ENCODE assay signal across 20 cellular contexts in the genomic region with DNA sequence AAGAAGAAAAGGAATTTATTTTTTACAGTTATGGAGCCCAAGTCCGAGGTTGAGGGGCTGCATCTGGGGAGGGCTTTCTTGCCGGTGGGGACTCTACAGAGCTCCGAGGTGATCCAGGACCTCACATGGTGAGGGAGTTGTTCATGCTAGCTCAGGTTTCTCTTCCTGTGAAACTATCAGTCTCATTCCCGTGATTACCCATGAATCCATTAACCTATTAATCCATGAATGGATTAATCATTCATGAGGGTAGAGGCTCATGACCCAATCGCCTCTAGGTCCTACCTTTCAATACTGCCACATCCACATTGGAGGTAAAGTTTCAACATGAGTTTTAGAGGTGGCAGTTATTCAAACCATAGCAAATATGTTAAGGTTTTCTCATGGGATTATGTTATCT. TPM values are rescaled to one million over a fixed set of nuclear protein-coding genes. Genes with fewer than 3 reads are reported as not detected.
DNase-seq lines count a peak whose midpoint lies in the region; ATAC-seq, FAIRE-seq and TF ChIP-seq lines count a peak whose summit lies in the region.
"Had no signal": no experiment of that assay in that cellular context is flagged by ENCODE, and none has a peak within 500 bp of the region (broad histone marks: within the 10 kb centered on the region; RNA-seq: fewer than 3 reads in every experiment).

No MANE protein-coding gene starts in this region.

- H3K14ac ChIP-seq in IMR-90 (replicated peaks; ENCODE audit: low read depth, low read length), result 0 out of 2 replicates have a peak overlapping the region, but pooled peaks have one; percentile 11

- no peak overlapping the region for H2AFZ ChIP-seq in IMR-90 (replicated peaks; ENCODE audit: low read length, poor library complexity)

- CTCF ChIA-PET in IMR-90 (lab: Yijun Ruan, JAX), result no interaction called here

- H3K9me3 ChIP-seq in IMR-90 (ENCODE audit: control insufficient read depth, insufficient read depth, low read length) (no peaks in the 10 kb centered on the region), HAP-1 (no peaks in the 10 kb centered on the region)

- H2BK20ac ChIP-seq in IMR-90 (ENCODE audit: low read depth, low read length), result no peak overlapping the region

- peaks cover 44% of the 10 kb centered on the region for H4K20me1 ChIP-seq in IMR-90 (ENCODE audit: insufficient read depth, low read length)

- ATAC-seq in IMR-90 (ENCODE audit: low read depth), result no peak
- ATAC-seq: HepG2, Panc1 had no signal

- no peak overlapping the region for H3K4ac ChIP-seq in IMR-90 (ENCODE audit: low read depth, low read length)

- H3K18ac ChIP-seq in IMR-90 (ENCODE audit: low read depth, low read length), result no peak overlapping the region

- H3K4me3 ChIP-seq in IMR-90 (ENCODE audit: insufficient read depth, low read depth, low read length) (no peak overlapping the region), bronchial epithelial cell (ENCODE audit: low read depth, low read length) (no peak overlapping the region), urinary bladder (ENCODE audit: low read depth, low read length) (no peak overlapping the region), HAP-1 (no peak overlapping the region)

- no peak for TF ChIP-seq RAD21 in IMR-90 (IDR thresholded peaks at IDR 0.05; ENCODE audit: low read length)

- H3K9me1 ChIP-seq in IMR-90 (ENCODE audit: insufficient read depth, low read length), result peaks cover 12% of the 10 kb centered on the region

- no peak for TF ChIP-seq POLR2A in IMR-90 (IDR thresholded peaks at IDR 0.05; ENCODE audit: low read depth, low read length)

- no TSS peak for BruUV-seq in IMR-90 (replicated peaks; lab: Mats Ljungman, UMichigan)

- no peak overlapping the region for H3K56ac ChIP-seq in IMR-90 (ENCODE audit: extremely low read depth, insufficient read depth, low read length)

- no peak overlapping the region for H3K4me2 ChIP-seq in IMR-90 (ENCODE audit: low read depth, low read length)
- H3K4me2 ChIP-seq: KMS-11 had no signal

- no peak overlapping the region for H2AK5ac ChIP-seq in IMR-90 (ENCODE audit: low read depth, low read length)

- H3K23ac ChIP-seq in IMR-90 (ENCODE audit: low read depth, low read length), result peak overlapping the region; percentile 31; the same call in 1 of the 2 replicates

- H3K4me1 ChIP-seq in IMR-90 (ENCODE audit: control insufficient read depth, insufficient read depth, low read length) (peaks cover 11% of the 10 kb centered on the region), urinary bladder (ENCODE audit: insufficient read depth) (no peaks in the 10 kb centered on the region), HAP-1 (peaks cover 17% of the 10 kb centered on the region)

- H2AK9ac ChIP-seq in IMR-90 (replicated peaks; ENCODE audit: low read depth, low read length, poor library complexity), result no peak overlapping the region

- H3K9ac ChIP-seq in IMR-90 (ENCODE audit: low read depth, low read length), result no peak overlapping the region
- H3K9ac ChIP-seq: KMS-11 had no signal

- H2BK5ac ChIP-seq in IMR-90 (ENCODE audit: low read depth, low read length, poor library complexity, severe bottlenecking), result no peak overlapping the region

- POLR2A ChIA-PET in IMR-90 (lab: Charles Lee; ENCODE audit: unreplicated experiment), result interaction anchor here (1.0 kb wide), 1 partner anchor 14 kb away, joined by 4 read pairs; no protein-coding TSS in a partner anchor

- intact Hi-C loops in IMR-90 (cut with micrococcal nuclease), result loop anchor here (5.0 kb wide), 1 partner anchor 87 kb away; no protein-coding TSS in a partner anchor

- H4K8ac ChIP-seq in IMR-90 (ENCODE audit: low read depth in 2 of 2, low read length in 2 of 2), result no peak overlapping the region

- H4K5ac ChIP-seq in IMR-90 (ENCODE audit: low read depth, low read length), result no peak overlapping the region

- no peak overlapping the region for H2BK15ac ChIP-seq in IMR-90 (ENCODE audit: low read depth, low read length)

- H3K79me1 ChIP-seq in IMR-90 (ENCODE audit: low read depth in 1 of 2, low read length in 2 of 2), result peaks cover 27 to 59% of the 10 kb centered on the region in 2 experiments

- dilution Hi-C loops in IMR-90 (cut with HindIII; ENCODE audit: low sequenced_read_pairs, unreplicated experiment), result no loop called here

- H3K27me3 ChIP-seq in IMR-90 (ENCODE audit: control insufficient read depth, insufficient read depth, low read length) (no peaks in the 10 kb centered on the region), bronchial epithelial cell (ENCODE audit: control insufficient read depth, insufficient read depth, low read length) (no peaks in the 10 kb centered on the region), HAP-1 (ENCODE audit: low read depth) (no peaks in the 10 kb centered on the region; the same call in none of the 2 replicates)

- no CpG with 5 or more reads among the region's 5 CpGs for WGBS in IMR-90 (ENCODE audit: extremely low coverage in 2 of 2, insufficient read length in 1 of 2), 2 experiments
- WGBS in urinary bladder, result 83% methylated on average over 5 of the region's 5 CpGs

- no peak for DNase-seq in IMR-90
- DNase-seq in bronchial epithelial cell (ENCODE audit: low read depth), result peak; percentile 52
- peak; percentile 48 for DNase-seq in kidney tubule cell (ENCODE audit: low spot score)
- DNase-seq in iPS-NIHi11 (ENCODE audit: low spot score), result no peak
- no peak for DNase-seq in NCI-H1436 treated with DMSO at 0.1 percent for 48 hours (lab: John Stamatoyannopoulos, UW)
- no peak for DNase-seq in HAP-1 (ENCODE audit: low spot score in 2 of 2)
- DNase-seq: DMS 273 treated with DMSO at 0.1 percent for 48 hours, GF-D8, GOT3, HFFc6, NCI-H1048, NCI-H146, NCI-H2081, NCI-H82, Right ventricle myocardium superior had no signal

- TF ChIP-seq CTCF in IMR-90 (conservative IDR thresholded peaks at IDR 0.05; ENCODE audit: low read depth, low read length) (no peak), bronchial epithelial cell (IDR thresholded peaks at IDR 0.05; ENCODE audit: insufficient read depth, low read length, severe bottlenecking) (no peak)

- no peak for FAIRE-seq in bronchial epithelial cell (lab: Jason Lieb, UNC)
- FAIRE-seq: HepG2 had no signal

- H3K36me3 ChIP-seq in IMR-90 (ENCODE audit: control insufficient read depth, insufficient read depth, low read length), result no peaks in the 10 kb centered on the region
- H3K36me3 ChIP-seq in bronchial epithelial cell (ENCODE audit: control insufficient read depth, insufficient read depth, low read length), result peaks cover 3% of the 10 kb centered on the region
- no peaks in the 10 kb centered on the region for H3K36me3 ChIP-seq in urinary bladder (ENCODE audit: insufficient read depth)
- H3K36me3 ChIP-seq in HAP-1 (replicated peaks), result no peaks in the 10 kb centered on the region

- H2BK120ac ChIP-seq in IMR-90 (ENCODE audit: low read depth, low read length), result no peak overlapping the region

- H3K27ac ChIP-seq in IMR-90 (ENCODE audit: insufficient read depth, low read length) (no peak overlapping the region), urinary bladder (ENCODE audit: low read depth) (peak overlapping the region; percentile 10)
- H3K27ac ChIP-seq: C4-2B, KMS-11 had no signal

- H4K91ac ChIP-seq in IMR-90 (ENCODE audit: insufficient read depth, low read depth, low read length), result no peak overlapping the region

- in situ Hi-C loops in IMR-90 (cut with MboI; ENCODE audit: low sequenced_read_pairs), result no loop called here
- in situ Hi-C loops in HAP-1 (cut with MboI; ENCODE audit: low sequenced_read_pairs), result no loop called here

TF ChIP-seq in IMR-90, 13 proteins besides CTCF, POLR2A, EP300 and RAD21:
- TF ChIP-seq NFE2L2 (IDR thresholded peaks at IDR 0.05; ENCODE audit: low read depth, low read length) (no peak), RCOR1 (IDR thresholded peaks at IDR 0.05; ENCODE audit: insufficient replicate concordance, low read length) (no peak), FOS (IDR thresholded peaks at IDR 0.05; ENCODE audit: low read depth, low read length) (no peak), SMC3 (IDR thresholded peaks at IDR 0.05; ENCODE audit: low read depth, low read length) (no peak), CHD1 (IDR thresholded peaks at IDR 0.05; ENCODE audit: low read depth, low read length) (no peak), MXI1 (IDR thresholded peaks at IDR 0.05; ENCODE audit: borderline replicate concordance, low read depth, low read length) (no peak), ELK1 (IDR thresholded peaks at IDR 0.05; ENCODE audit: borderline replicate concordance, low read depth, low read length) (no peak), MAFK (IDR thresholded peaks at IDR 0.05; ENCODE audit: low read depth, low read length) (no peak), BHLHE40 (IDR thresholded peaks at IDR 0.05; ENCODE audit: low read depth, low read length) (no peak), MAZ (IDR thresholded peaks at IDR 0.05; ENCODE audit: borderline replicate concordance, low read depth, low read length) (no peak), USF2 (IDR thresholded peaks at IDR 0.05; ENCODE audit: low read depth, low read length) (no peak), CEBPB (IDR thresholded peaks at IDR 0.05; ENCODE audit: low read depth, low read length) (no peak), RFX5 (IDR thresholded peaks at IDR 0.05; ENCODE audit: low read depth, low read length) (no peak)
TF ChIP-seq in IMR-90: peak in this region for 0.

RNA-seq across cellular contexts. Expression of gene DSE, which starts 3.8 kb away (rescaled TPM):
- total RNA-seq in IMR-90 (2012; rRNA removed) (132 and 154 TPM in 2 replicates), bronchial epithelial cell (56.6 and 100 TPM in 2 replicates), urinary bladder (76.5 TPM)
- polyA plus RNA-seq in IMR-90 (2012; rRNA removed) (43.9 and 48.0 TPM in 2 replicates), urinary bladder (18.4 TPM)
- polyA plus RNA-seq in IMR-90 (2012; cell fraction: cytosol; rRNA removed), result 19.3 and 19.7 TPM in 2 replicates
- polyA plus RNA-seq in IMR-90 (2012; cell fraction: nucleus; rRNA removed; ENCODE audit: low replicate concordance), result 23.4 and 39.5 TPM in 2 replicates

Comparison
In these comparisons a context has a peak if more than half of its experiments do, and no peak if none do; other contexts are left out.
1. DNase-seq: peak in bronchial epithelial cell (single experiment) and kidney tubule cell (single experiment); none in IMR-90 (single experiment), iPS-NIHi11 (single experiment), NCI-H1436 treated with DMSO at 0.1 percent for 48 hours (single experiment) and HAP-1 (0 of 2).